Comparison of ENCODE assay signal across 10 cellular contexts in the genomic region with DNA sequence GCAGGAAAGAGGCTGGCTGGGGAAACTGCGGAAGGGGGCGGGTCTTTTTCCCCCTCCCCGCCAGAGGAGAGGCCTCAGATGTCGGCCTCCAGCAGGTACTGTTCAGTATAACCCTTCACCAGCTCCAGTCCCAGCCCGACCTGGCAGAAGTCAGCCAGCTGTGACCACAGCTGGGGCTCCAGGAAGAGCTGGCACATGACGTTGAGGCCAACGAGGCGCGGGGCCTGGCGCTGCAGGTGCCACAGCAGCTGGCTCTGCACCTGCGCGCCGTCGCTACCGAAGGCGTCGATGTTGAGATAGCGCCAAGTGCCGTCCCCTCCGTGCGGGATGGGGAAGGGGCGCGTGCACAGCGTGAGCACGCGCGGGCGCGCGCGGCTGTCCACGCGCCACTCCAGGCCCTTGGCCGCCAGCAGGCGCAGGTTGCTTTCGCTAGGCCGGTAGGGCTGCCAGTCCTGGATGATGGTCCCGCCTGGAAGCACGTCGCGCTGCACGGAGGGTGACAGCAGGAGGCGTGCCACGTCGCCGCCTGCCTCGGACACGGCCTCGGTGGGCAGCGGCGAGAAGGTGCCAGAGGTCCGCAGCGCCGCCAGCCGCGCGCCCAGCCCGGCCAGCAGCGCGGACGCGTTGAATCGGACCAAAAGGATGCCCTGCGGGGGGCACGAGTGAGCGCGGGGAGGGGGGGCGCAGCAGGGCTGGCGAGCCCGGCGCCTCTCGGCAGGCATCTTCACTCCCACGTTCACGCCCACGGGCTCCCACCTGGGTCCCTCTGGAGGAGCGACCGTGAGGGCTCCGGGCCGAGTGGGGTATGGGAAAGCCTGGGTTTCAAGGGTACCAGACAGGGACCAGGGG. TPM values are rescaled to one million over a fixed set of nuclear protein-coding genes. Genes with fewer than 3 reads are reported as not detected.
A peak's percentile ranks its signal among the peaks of the same experiment; 100 is the strongest.
DNase-seq lines count a peak whose midpoint lies in the region; ATAC-seq and TF ChIP-seq lines count a peak whose summit lies in the region.
"Had no signal": no experiment of that assay in that cellular context is flagged by ENCODE, and none has a peak within 500 bp of the region (broad histone marks: within the 10 kb centered on the region; RNA-seq: fewer than 3 reads in every experiment).

No MANE protein-coding gene starts in this region.

- H3K4me1 ChIP-seq in BLaER1: peaks cover 92% of the 10 kb centered on the region
- H3K4me1 ChIP-seq in HEK293 (ENCODE audit: control insufficient read depth, insufficient read depth, low read length): peaks cover 8% of the 10 kb centered on the region; the same call in 1 of the 2 replicates
- peaks cover 29% of the 10 kb centered on the region for H3K4me1 ChIP-seq in iPS-20b (ENCODE audit: insufficient read depth, low read length)

- peak; percentile 61 to 65 for DNase-seq in SHP77 (lab: John Stamatoyannopoulos, UW)
- DNase-seq in activated T-helper 2 cell treated with anti-CD3 and anti-CD28 coated beads, Interferon-gamma antibody, Interleukin-2, Interleukin-4, amounts not matched to agents 10 μg/mL and 5 μg/mL and 100 μg/mL, durations not matched to agents 14 hours and 24 hours and 36 hours (ENCODE audit: low spot score): no peak
- DNase-seq in NCI-H82 (lab: John Stamatoyannopoulos, UW): no peak
- DNase-seq: sigmoid colon had no signal

- peak overlapping the region; percentile 96 for H3K4me2 ChIP-seq in BLaER1

- POLR2A ChIA-PET in HEK293 (lab: Yijun Ruan, JAX): no interaction called here

- H3K27ac Mint-ChIP-seq in activated T-helper 2 cell treated with anti-CD3 and anti-CD28 coated beads, Interferon-gamma antibody, Interleukin-2, Interleukin-4, amounts not matched to agents 10 μg/mL and 5 μg/mL and 100 μg/mL, durations not matched to agents 14 hours and 24 hours and 36 hours: no peak overlapping the region

- H4K20me1 ChIP-seq in BLaER1: peaks cover 35% of the 10 kb centered on the region

- intact Hi-C loops in activated T-helper 2 cell treated with anti-CD3 and anti-CD28 coated beads, Interferon-gamma antibody, Interleukin-2, Interleukin-4, amounts not matched to agents 10 μg/mL and 5 μg/mL and 100 μg/mL, durations not matched to agents 14 hours and 24 hours and 36 hours (cut with micrococcal nuclease): no loop called here

- peak; percentile 77; the same call in 1 of the 2 replicates for TF ChIP-seq CTCF in HEK293 (tag by site-specific recombination; IDR thresholded peaks at IDR 0.05)

- peaks cover 43% of the 10 kb centered on the region for H3K4me1 Mint-ChIP-seq in activated T-helper 2 cell treated with anti-CD3 and anti-CD28 coated beads, Interferon-gamma antibody, Interleukin-2, Interleukin-4, amounts not matched to agents 10 μg/mL and 5 μg/mL and 100 μg/mL, durations not matched to agents 14 hours and 24 hours and 36 hours (ENCODE audit: low read depth)

- H3K27me3 Mint-ChIP-seq in activated T-helper 2 cell treated with anti-CD3 and anti-CD28 coated beads, Interferon-gamma antibody, Interleukin-2, Interleukin-4, amounts not matched to agents 10 μg/mL and 5 μg/mL and 100 μg/mL, durations not matched to agents 14 hours and 24 hours and 36 hours (ENCODE audit: low read depth): peaks cover 77% of the 10 kb centered on the region

- ATAC-seq in HG02970 (IDR thresholded peaks at IDR 0.05; ENCODE audit: low FRiP score, unreplicated experiment) (no peak), HG02981 (IDR thresholded peaks at IDR 0.05; ENCODE audit: unreplicated experiment) (no peak)

- H3K27me3 ChIP-seq in BLaER1 (peaks cover 100% of the 10 kb centered on the region), iPS-20b (ENCODE audit: insufficient read depth, low read length) (peaks cover 100% of the 10 kb centered on the region)

- H3K4me3 ChIP-seq in BLaER1: peak overlapping the region; percentile 55
- no peak overlapping the region for H3K4me3 ChIP-seq in HEK293 (ENCODE audit: low read depth, low read length)
- H3K4me3 ChIP-seq in iPS-20b (ENCODE audit: low read length): peak overlapping the region; percentile 55; the same call in 1 of the 2 replicates

- H3K9me3 Mint-ChIP-seq in activated T-helper 2 cell treated with anti-CD3 and anti-CD28 coated beads, Interferon-gamma antibody, Interleukin-2, Interleukin-4, amounts not matched to agents 10 μg/mL and 5 μg/mL and 100 μg/mL, durations not matched to agents 14 hours and 24 hours and 36 hours: no peaks in the 10 kb centered on the region

- H3K36me3 ChIP-seq in BLaER1 (no peaks in the 10 kb centered on the region), HEK293 (ENCODE audit: control insufficient read depth in 2 of 2, insufficient read depth in 1 of 2, low read length in 2 of 2) (no peaks in the 10 kb centered on the region), iPS-20b (ENCODE audit: insufficient read depth, low read depth, low read length) (no peaks in the 10 kb centered on the region)
- H3K36me3 ChIP-seq: sigmoid colon, thoracic aorta had no signal

- no peaks in the 10 kb centered on the region for H3K36me3 Mint-ChIP-seq in activated T-helper 2 cell treated with anti-CD3 and anti-CD28 coated beads, Interferon-gamma antibody, Interleukin-2, Interleukin-4, amounts not matched to agents 10 μg/mL and 5 μg/mL and 100 μg/mL, durations not matched to agents 14 hours and 24 hours and 36 hours (ENCODE audit: low read depth)

- H3K27ac ChIP-seq in BLaER1 (peak overlapping the region; percentile 50), HEK293 (ENCODE audit: extremely low read depth, low read depth, low read length) (no peak overlapping the region), iPS-20b (ENCODE audit: low read length) (no peak overlapping the region)
- H3K27ac ChIP-seq: sigmoid colon had no signal

- CTCF ChIA-PET in HEK293 (lab: Yijun Ruan, JAX): interaction anchor here (0.7 to 2.7 kb wide), 6 partner anchors 21 to 114 kb away, joined by 4 to 40 read pairs (median 6); no protein-coding TSS in a partner anchor

- H3K4me3 Mint-ChIP-seq in activated T-helper 2 cell treated with anti-CD3 and anti-CD28 coated beads, Interferon-gamma antibody, Interleukin-2, Interleukin-4, amounts not matched to agents 10 μg/mL and 5 μg/mL and 100 μg/mL, durations not matched to agents 14 hours and 24 hours and 36 hours (ENCODE audit: low read depth): no peak overlapping the region

- H3K9me3 ChIP-seq in BLaER1 (peaks cover 24% of the 10 kb centered on the region), HEK293 (ENCODE audit: control insufficient read depth, insufficient read depth, low read depth, low read length) (no peaks in the 10 kb centered on the region), iPS-20b (ENCODE audit: insufficient read depth, low read depth, low read length) (no peaks in the 10 kb centered on the region)
- H3K9me3 ChIP-seq: sigmoid colon, thoracic aorta had no signal

- H3K9ac ChIP-seq in BLaER1: no peak overlapping the region
- H3K9ac ChIP-seq in iPS-20b (ENCODE audit: low read depth, low read length): no peak overlapping the region

TF ChIP-seq in HEK293, 187 proteins besides CTCF, POLR2A, EP300 and RAD21 (continues in another document):
- TF ChIP-seq ZNF221 (tag by site-specific recombination; IDR thresholded peaks at IDR 0.05; ENCODE audit: borderline replicate concordance) (no peak), ZNF248 (tag by site-specific recombination; IDR thresholded peaks at IDR 0.05) (no peak), ZNF311 (tag by site-specific recombination; IDR thresholded peaks at IDR 0.05; ENCODE audit: borderline replicate concordance) (no peak), ZNF621 (tag by site-specific recombination; IDR thresholded peaks at IDR 0.05) (no peak), ZNF830 (tag by site-specific recombination; IDR thresholded peaks at IDR 0.05; ENCODE audit: low read depth) (no peak), ZNF114 (tag by site-specific recombination; IDR thresholded peaks at IDR 0.05) (no peak), ZNF580 (tag by site-specific recombination; IDR thresholded peaks at IDR 0.05) (no peak), ZNF239 (tag by site-specific recombination; IDR thresholded peaks at IDR 0.05) (no peak), ZNF10 (tag by site-specific recombination; IDR thresholded peaks at IDR 0.05) (0 out of 2 replicates have a peak, but pooled peaks have one; percentile 26), ZNF175 (tag by site-specific recombination; IDR thresholded peaks at IDR 0.05) (no peak), HOXC10 (CRISPR knock-in tag; IDR thresholded peaks at IDR 0.05) (no peak), ZNF837 (tag by site-specific recombination; IDR thresholded peaks at IDR 0.05) (no peak), ZNF548 (tag by site-specific recombination; IDR thresholded peaks at IDR 0.05) (no peak)
- TF ChIP-seq, protein P1, sequence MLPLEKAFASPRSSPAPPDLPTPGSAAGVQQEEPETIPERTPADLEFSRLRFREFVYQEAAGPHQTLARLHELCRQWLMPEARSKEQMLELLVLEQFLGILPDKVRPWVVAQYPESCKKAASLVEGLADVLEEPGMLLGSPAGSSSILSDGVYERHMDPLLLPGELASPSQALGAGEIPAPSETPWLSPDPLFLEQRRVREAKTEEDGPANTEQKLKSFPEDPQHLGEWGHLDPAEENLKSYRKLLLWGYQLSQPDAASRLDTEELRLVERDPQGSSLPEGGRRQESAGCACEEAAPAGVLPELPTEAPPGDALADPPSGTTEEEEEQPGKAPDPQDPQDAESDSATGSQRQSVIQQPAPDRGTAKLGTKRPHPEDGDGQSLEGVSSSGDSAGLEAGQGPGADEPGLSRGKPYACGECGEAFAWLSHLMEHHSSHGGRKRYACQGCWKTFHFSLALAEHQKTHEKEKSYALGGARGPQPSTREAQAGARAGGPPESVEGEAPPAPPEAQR (tag by site-specific recombination; IDR thresholded peaks at IDR 0.05): no peak

RNA-seq across cellular contexts. Expression of gene VGF, which starts 6.9 kb away (rescaled TPM):
- 0.23 and 0.41 TPM in 2 replicates for total RNA-seq in activated T-helper 2 cell treated with anti-CD3 and anti-CD28 coated beads, Interferon-gamma antibody, Interleukin-2, Interleukin-4, amounts not matched to agents 10 μg/mL and 5 μg/mL and 100 μg/mL, durations not matched to agents 14 hours and 24 hours and 36 hours
- total RNA-seq: thoracic aorta had no signal

RNA-seq across cellular contexts. Expression of gene NAT16, which starts 7.9 kb away (rescaled TPM):
- not detected in 2 replicates for total RNA-seq in activated T-helper 2 cell treated with anti-CD3 and anti-CD28 coated beads, Interferon-gamma antibody, Interleukin-2, Interleukin-4, amounts not matched to agents 10 μg/mL and 5 μg/mL and 100 μg/mL, durations not matched to agents 14 hours and 24 hours and 36 hours
- total RNA-seq: sigmoid colon, thoracic aorta had no signal

RNA-seq across cellular contexts. Expression of gene AP1S1, which starts 18.0 kb away (rescaled TPM):
- total RNA-seq in activated T-helper 2 cell treated with anti-CD3 and anti-CD28 coated beads, Interferon-gamma antibody, Interleukin-2, Interleukin-4, amounts not matched to agents 10 μg/mL and 5 μg/mL and 100 μg/mL, durations not matched to agents 14 hours and 24 hours and 36 hours: 41.8 and 42.8 TPM in 2 replicates

RNA-seq across cellular contexts. Expression of gene MOGAT3, which starts 28.6 kb away (rescaled TPM):
- not detected in 2 replicates for total RNA-seq in activated T-helper 2 cell treated with anti-CD3 and anti-CD28 coated beads, Interferon-gamma antibody, Interleukin-2, Interleukin-4, amounts not matched to agents 10 μg/mL and 5 μg/mL and 100 μg/mL, durations not matched to agents 14 hours and 24 hours and 36 hours
- total RNA-seq: sigmoid colon, thoracic aorta had no signal

RNA-seq across cellular contexts. Expression of gene PLOD3, which starts 45.2 kb away (rescaled TPM):
- total RNA-seq in activated T-helper 2 cell treated with anti-CD3 and anti-CD28 coated beads, Interferon-gamma antibody, Interleukin-2, Interleukin-4, amounts not matched to agents 10 μg/mL and 5 μg/mL and 100 μg/mL, durations not matched to agents 14 hours and 24 hours and 36 hours: 75.5 and 82.8 TPM in 2 replicates

Comparison
In these comparisons a context has a peak if more than half of its experiments do, and no peak if none do; other contexts are left out.
1. DNase-seq: peak in SHP77 (2 of 2); none in activated T-helper 2 cell treated with anti-CD3 and anti-CD28 coated beads, Interferon-gamma antibody, Interleukin-2, Interleukin-4, amounts not matched to agents 10 μg/mL and 5 μg/mL and 100 μg/mL, durations not matched to agents 14 hours and 24 hours and 36 hours (single experiment) and NCI-H82 (single experiment).